ENCODE assay signal across 9 cellular contexts in the genomic region with DNA sequence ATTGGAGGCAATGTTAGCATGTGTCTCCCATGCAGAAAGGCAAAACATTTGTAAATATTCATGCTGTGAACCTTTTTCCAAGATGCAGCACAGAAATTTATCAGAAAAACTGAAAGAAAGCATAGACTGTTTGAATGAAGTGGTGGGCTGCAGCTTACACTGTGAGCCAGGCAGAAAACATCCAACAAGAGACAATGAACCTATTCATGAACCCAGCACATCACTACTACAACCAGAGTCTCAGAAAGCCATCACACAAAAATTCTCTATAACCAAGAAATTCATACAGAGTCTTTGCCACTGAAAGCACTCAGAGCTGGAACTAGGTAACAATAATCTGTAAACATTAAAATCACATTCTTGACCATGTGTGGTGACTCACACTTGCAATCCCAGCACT.
"Had no signal": no experiment of that assay in that cellular context is flagged by ENCODE, and none has a peak within 500 bp of the region (broad histone marks: within the 10 kb centered on the region; RNA-seq: fewer than 3 reads in every experiment).

No MANE protein-coding gene starts in this region.

- ATAC-seq: HCT116, HepG2 had no signal

- H3K36me3 ChIP-seq: HAP-1 had no signal

- H3K4me3 ChIP-seq: GM23248, HAP-1 had no signal

- FAIRE-seq: HepG2 had no signal

- H3K27ac ChIP-seq: GM23248, HL-60 had no signal

- H2AFZ ChIP-seq: GM23248 had no signal

- H3K9me3 ChIP-seq: HAP-1 had no signal

- H3K9ac ChIP-seq: GM23248 had no signal

- DNase-seq: GM23248, GOT3, H7, HFFc6, KBM-7 had no signal

- H3K4me1 ChIP-seq: HAP-1 had no signal
